Comparison of ENCODE assay signal across 1 cellular context in the genomic region with DNA sequence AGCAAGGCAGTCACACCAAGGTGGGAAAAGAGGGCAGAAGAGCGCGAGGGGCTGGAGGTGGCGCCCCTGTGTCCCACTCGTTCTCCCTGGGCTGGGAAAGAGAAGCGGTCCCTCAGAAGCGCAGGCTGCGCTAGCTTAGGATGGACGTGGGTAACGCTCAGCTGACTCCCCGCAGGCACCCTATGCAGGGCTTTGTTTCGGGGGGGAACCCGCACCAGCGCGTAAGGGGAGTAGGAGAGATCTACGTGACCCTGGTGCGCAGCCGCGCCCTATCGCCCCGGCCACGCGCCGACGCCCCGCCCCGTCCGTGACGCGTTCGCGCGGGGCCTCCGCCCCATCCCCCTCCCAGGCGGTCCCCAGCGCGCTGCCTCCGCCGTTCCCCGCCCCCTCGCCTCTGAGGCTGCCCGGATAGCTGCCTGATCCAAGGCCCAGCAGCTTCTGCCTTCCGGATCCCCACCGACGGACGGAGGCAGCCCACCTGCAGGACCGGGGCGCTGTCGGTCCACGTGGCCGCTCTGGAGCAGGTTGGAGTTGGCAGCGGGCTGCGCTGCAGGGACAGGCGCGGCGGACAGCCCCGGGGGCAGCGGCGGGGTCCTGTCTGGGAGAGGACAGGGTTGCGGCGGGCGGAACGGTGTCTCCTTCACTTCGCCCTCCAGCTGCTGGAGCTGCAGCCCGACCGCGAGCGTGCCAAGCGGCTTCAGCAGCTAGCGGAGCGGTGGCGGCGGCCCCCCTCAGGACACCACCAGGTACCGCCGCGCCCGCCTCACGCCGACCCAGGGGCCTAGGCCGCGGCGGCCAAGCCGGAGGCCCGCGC.
A peak's percentile ranks its signal among the peaks of the same experiment; 100 is the strongest.
TF ChIP-seq lines count a peak whose summit lies in the region.

A gene with protein sequence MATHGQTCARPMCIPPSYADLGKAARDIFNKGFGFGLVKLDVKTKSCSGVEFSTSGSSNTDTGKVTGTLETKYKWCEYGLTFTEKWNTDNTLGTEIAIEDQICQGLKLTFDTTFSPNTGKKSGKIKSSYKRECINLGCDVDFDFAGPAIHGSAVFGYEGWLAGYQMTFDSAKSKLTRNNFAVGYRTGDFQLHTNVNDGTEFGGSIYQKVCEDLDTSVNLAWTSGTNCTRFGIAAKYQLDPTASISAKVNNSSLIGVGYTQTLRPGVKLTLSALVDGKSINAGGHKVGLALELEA (plus strand): TSS at position 604 of the 814 bp plus-strand sequence. CDS start 363 bp downstream, outside the sequence.

TF ChIP-seq in K562, 482 proteins besides CTCF, POLR2A, EP300 and RAD21 (continued from another document):
- TF ChIP-seq, protein P1, sequence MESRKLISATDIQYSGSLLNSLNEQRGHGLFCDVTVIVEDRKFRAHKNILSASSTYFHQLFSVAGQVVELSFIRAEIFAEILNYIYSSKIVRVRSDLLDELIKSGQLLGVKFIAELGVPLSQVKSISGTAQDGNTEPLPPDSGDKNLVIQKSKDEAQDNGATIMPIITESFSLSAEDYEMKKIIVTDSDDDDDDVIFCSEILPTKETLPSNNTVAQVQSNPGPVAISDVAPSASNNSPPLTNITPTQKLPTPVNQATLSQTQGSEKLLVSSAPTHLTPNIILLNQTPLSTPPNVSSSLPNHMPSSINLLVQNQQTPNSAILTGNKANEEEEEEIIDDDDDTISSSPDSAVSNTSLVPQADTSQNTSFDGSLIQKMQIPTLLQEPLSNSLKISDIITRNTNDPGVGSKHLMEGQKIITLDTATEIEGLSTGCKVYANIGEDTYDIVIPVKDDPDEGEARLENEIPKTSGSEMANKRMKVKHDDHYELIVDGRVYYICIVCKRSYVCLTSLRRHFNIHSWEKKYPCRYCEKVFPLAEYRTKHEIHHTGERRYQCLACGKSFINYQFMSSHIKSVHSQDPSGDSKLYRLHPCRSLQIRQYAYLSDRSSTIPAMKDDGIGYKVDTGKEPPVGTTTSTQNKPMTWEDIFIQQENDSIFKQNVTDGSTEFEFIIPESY (CRISPR knock-in tag; IDR thresholded peaks at IDR 0.05): peak; percentile 59; the same call in 1 of the 2 replicates
- no peak for TF ChIP-seq TAF15 (IDR thresholded peaks at IDR 0.05; ENCODE audit: low read depth, low read length)
- TF ChIP-seq JUNB (CRISPR knock-in tag; conservative IDR thresholded peaks at IDR 0.05): no peak; the same call in 1 of the 2 replicates
- peak; percentile 79; the same call in 1 of the 2 replicates for TF ChIP-seq LCOR (CRISPR knock-in tag; IDR thresholded peaks at IDR 0.05)
- TF ChIP-seq, protein P2, sequence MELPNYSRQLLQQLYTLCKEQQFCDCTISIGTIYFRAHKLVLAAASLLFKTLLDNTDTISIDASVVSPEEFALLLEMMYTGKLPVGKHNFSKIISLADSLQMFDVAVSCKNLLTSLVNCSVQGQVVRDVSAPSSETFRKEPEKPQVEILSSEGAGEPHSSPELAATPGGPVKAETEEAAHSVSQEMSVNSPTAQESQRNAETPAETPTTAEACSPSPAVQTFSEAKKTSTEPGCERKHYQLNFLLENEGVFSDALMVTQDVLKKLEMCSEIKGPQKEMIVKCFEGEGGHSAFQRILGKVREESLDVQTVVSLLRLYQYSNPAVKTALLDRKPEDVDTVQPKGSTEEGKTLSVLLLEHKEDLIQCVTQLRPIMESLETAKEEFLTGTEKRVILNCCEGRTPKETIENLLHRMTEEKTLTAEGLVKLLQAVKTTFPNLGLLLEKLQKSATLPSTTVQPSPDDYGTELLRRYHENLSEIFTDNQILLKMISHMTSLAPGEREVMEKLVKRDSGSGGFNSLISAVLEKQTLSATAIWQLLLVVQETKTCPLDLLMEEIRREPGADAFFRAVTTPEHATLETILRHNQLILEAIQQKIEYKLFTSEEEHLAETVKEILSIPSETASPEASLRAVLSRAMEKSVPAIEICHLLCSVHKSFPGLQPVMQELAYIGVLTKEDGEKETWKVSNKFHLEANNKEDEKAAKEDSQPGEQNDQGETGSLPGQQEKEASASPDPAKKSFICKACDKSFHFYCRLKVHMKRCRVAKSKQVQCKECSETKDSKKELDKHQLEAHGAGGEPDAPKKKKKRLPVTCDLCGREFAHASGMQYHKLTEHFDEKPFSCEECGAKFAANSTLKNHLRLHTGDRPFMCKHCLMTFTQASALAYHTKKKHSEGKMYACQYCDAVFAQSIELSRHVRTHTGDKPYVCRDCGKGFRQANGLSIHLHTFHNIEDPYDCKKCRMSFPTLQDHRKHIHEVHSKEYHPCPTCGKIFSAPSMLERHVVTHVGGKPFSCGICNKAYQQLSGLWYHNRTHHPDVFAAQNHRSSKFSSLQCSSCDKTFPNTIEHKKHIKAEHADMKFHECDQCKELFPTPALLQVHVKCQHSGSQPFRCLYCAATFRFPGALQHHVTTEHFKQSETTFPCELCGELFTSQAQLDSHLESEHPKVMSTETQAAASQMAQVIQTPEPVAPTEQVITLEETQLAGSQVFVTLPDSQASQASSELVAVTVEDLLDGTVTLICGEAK (IDR thresholded peaks at IDR 0.05): no peak
- TF ChIP-seq, protein P2 (CRISPR knock-in tag; IDR thresholded peaks at IDR 0.05): no peak
- TF ChIP-seq, protein P3, sequence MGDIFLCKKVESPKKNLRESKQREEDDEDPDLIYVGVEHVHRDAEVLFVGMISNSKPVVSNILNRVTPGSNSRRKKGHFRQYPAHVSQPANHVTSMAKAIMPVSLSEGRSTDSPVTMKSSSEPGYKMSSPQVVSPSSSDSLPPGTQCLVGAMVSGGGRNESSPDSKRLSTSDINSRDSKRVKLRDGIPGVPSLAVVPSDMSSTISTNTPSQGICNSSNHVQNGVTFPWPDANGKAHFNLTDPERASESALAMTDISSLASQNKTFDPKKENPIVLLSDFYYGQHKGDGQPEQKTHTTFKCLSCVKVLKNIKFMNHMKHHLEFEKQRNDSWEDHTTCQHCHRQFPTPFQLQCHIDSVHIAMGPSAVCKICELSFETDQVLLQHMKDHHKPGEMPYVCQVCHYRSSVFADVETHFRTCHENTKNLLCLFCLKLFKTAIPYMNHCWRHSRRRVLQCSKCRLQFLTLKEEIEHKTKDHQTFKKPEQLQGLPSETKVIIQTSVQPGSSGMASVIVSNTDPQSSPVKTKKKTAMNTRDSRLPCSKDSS (IDR thresholded peaks at IDR 0.05; ENCODE audit: low read depth, partially characterized antibody): no peak
- TF ChIP-seq, protein P4, sequence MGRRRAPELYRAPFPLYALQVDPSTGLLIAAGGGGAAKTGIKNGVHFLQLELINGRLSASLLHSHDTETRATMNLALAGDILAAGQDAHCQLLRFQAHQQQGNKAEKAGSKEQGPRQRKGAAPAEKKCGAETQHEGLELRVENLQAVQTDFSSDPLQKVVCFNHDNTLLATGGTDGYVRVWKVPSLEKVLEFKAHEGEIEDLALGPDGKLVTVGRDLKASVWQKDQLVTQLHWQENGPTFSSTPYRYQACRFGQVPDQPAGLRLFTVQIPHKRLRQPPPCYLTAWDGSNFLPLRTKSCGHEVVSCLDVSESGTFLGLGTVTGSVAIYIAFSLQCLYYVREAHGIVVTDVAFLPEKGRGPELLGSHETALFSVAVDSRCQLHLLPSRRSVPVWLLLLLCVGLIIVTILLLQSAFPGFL (CRISPR knock-in tag; IDR thresholded peaks at IDR 0.05): peak; percentile 46; the same call in 1 of the 2 replicates
- peak; percentile 92 for TF ChIP-seq C11orf30 (IDR thresholded peaks at IDR 0.05; ENCODE audit: low read depth)
